Comparison of ENCODE assay signal across 1 cellular context in genomic region chr20:59003836-59004492, GRCh38.
TF ChIP-seq lines count a peak whose summit lies in the region.

No MANE protein-coding gene starts in this region.

TF ChIP-seq in liver, 16 proteins besides CTCF, POLR2A, EP300 and RAD21:
- TF ChIP-seq HNF4A (conservative IDR thresholded peaks at IDR 0.05) (no peak), REST (IDR thresholded peaks at IDR 0.05) (no peak)
